8 cellular contexts compared by ENCODE assay signal in the genomic region with DNA sequence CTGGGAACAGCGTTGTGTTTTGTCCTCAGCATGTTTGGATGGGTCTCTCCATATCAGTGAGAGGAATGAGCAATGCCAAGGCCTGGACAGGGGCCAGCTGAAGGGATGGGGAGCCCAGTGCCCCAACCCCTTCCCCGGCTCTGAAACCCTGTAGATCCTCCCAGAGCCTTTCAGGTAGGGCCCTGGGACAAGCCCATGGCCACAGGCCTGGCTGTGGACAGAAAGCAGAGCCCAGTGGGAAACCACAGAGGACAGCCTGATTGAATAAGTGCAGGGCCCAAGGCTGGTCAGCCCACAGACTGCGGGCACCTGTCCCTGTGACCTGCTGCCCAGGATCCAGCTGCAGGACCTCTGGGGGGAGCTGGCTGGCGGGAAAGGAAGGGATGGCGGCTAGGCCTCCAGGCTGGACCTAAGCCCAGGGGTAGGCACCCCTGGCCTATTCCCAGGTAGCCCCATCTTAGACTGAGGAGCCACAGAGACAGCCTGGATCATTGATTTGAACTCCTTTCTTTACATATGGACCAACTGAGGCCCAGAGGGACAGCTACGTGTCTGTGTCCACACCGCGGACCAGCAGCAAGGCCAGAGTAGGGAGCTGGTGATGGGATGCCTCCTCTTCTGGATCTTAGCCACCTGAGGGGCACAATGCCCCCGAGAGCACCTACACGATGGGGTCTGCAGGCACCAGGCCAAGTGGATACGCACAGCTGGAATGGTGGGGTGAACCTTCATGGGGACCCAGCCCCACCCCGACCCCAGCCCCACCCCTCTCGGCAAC. TPM values are rescaled to one million over a fixed set of nuclear protein-coding genes. Genes with fewer than 3 reads are reported as not detected.
DNase-seq lines count a peak whose midpoint lies in the region; ATAC-seq, FAIRE-seq and TF ChIP-seq lines count a peak whose summit lies in the region.

No MANE protein-coding gene starts in this region.

- H2BK120ac ChIP-seq in IMR-90 (ENCODE audit: low read depth, low read length) = no peak overlapping the region

- H2AK9ac ChIP-seq in IMR-90 (replicated peaks; ENCODE audit: low read depth, low read length, poor library complexity) = peak overlapping the region; percentile 92

- H3K9me1 ChIP-seq in IMR-90 (ENCODE audit: insufficient read depth, low read length) = peaks cover 5% of the 10 kb centered on the region; the same call in 1 of the 2 replicates

- no peak for ATAC-seq in IMR-90 (ENCODE audit: low read depth)

- H2AFZ ChIP-seq in IMR-90 (replicated peaks; ENCODE audit: low read length, poor library complexity) = peak overlapping the region; percentile 98

- no peak for TF ChIP-seq RAD21 in IMR-90 (IDR thresholded peaks at IDR 0.05; ENCODE audit: low read length)

- dilution Hi-C loops in IMR-90 (cut with HindIII; ENCODE audit: low sequenced_read_pairs, unreplicated experiment) = no loop called here

- peak overlapping the region; percentile 75; the same call in 1 of the 2 replicates for H4K91ac ChIP-seq in IMR-90 (ENCODE audit: insufficient read depth, low read depth, low read length)

- H2BK5ac ChIP-seq in IMR-90 (ENCODE audit: low read depth, low read length, poor library complexity, severe bottlenecking) = no peak overlapping the region

- peak overlapping the region; percentile 91 for H2AK5ac ChIP-seq in IMR-90 (ENCODE audit: low read depth, low read length)

- peak overlapping the region; percentile 93; the same call in 1 of the 2 replicates for H4K5ac ChIP-seq in IMR-90 (ENCODE audit: low read depth, low read length)

- H3K9ac ChIP-seq in IMR-90 (ENCODE audit: low read depth, low read length) = peak overlapping the region; percentile 88

- H3K4ac ChIP-seq in IMR-90 (ENCODE audit: low read depth, low read length) = peak overlapping the region; percentile 87

- no peak overlapping the region for H3K56ac ChIP-seq in IMR-90 (ENCODE audit: extremely low read depth, insufficient read depth, low read length)

- H2BK15ac ChIP-seq in IMR-90 (ENCODE audit: low read depth, low read length) = peak overlapping the region; percentile 65; the same call in 1 of the 3 replicates

- no peak overlapping the region for H3K18ac ChIP-seq in IMR-90 (ENCODE audit: low read depth, low read length)

- TF ChIP-seq CTCF in A673 (conservative IDR thresholded peaks at IDR 0.05; ENCODE audit: low read depth, low read length) = no peak
- TF ChIP-seq CTCF in IMR-90 (conservative IDR thresholded peaks at IDR 0.05; ENCODE audit: low read depth, low read length) = no peak
- TF ChIP-seq CTCF in bronchial epithelial cell (IDR thresholded peaks at IDR 0.05; ENCODE audit: insufficient read depth, low read length, severe bottlenecking) = no peak

- TF ChIP-seq POLR2A in IMR-90 (IDR thresholded peaks at IDR 0.05; ENCODE audit: low read depth, low read length) = no peak

- POLR2A ChIA-PET in A673 (lab: Charles Lee; ENCODE audit: low non-redundant PET) (no interaction called here), IMR-90 (lab: Charles Lee; ENCODE audit: unreplicated experiment) (no interaction called here)

- CTCF ChIA-PET in A673 (lab: Charles Lee) = interaction anchor here (0.6 kb wide), 1 partner anchor 213 kb away, joined by 3 read pairs; no protein-coding TSS in a partner anchor
- CTCF ChIA-PET in IMR-90 (lab: Yijun Ruan, JAX) = no interaction called here

- DNase-seq in A673 (ENCODE audit: low spot score) (no peak), IMR-90 (no peak), bronchial epithelial cell (ENCODE audit: low read depth) (no peak), myocyte (ENCODE audit: low read depth) (peak; percentile 76), middle frontal gyrus (ENCODE audit: extremely low spot score, low spot score) (no peak), GF-D8 (lab: John Stamatoyannopoulos, UW) (no peak), globus pallidus (ENCODE audit: low spot score) (no peak), cerebellar nuclear complex (lab: John Stamatoyannopoulos, UW) (no peak)

- H2BK20ac ChIP-seq in IMR-90 (ENCODE audit: low read depth, low read length) = no peak overlapping the region; the same call in 1 of the 2 replicates

- no peak overlapping the region for H3K23ac ChIP-seq in IMR-90 (ENCODE audit: low read depth, low read length)

- FAIRE-seq in bronchial epithelial cell (lab: Jason Lieb, UNC) = no peak

- WGBS in IMR-90 (ENCODE audit: extremely low coverage in 2 of 2, insufficient read length in 1 of 2), 2 experiments = 75% methylated on average over 6 of the region's 13 CpGs; no CpG with 5 or more reads in 1 of the 2 experiments

- no peaks in the 10 kb centered on the region for H3K36me3 ChIP-seq in A673 (ENCODE audit: insufficient read depth, low read length, poor library complexity, severe bottlenecking)
- peaks cover 1% of the 10 kb centered on the region; the same call in 1 of the 2 replicates for H3K36me3 ChIP-seq in IMR-90 (ENCODE audit: control insufficient read depth, insufficient read depth, low read length)
- H3K36me3 ChIP-seq in bronchial epithelial cell (ENCODE audit: control insufficient read depth, insufficient read depth, low read length) = no peaks in the 10 kb centered on the region

- H3K4me3 ChIP-seq in A673 (ENCODE audit: low read depth, low read length, poor library complexity, severe bottlenecking) (peak overlapping the region; percentile 91), IMR-90 (ENCODE audit: insufficient read depth, low read depth, low read length) (peak overlapping the region; percentile 99), bronchial epithelial cell (ENCODE audit: low read depth, low read length) (peak overlapping the region; percentile 58)

- peaks cover 5% of the 10 kb centered on the region; the same call in 1 of the 2 replicates for H4K20me1 ChIP-seq in IMR-90 (ENCODE audit: insufficient read depth, low read length)

- H3K27ac ChIP-seq in A673 (ENCODE audit: low read depth, low read length, poor library complexity, severe bottlenecking) = peak overlapping the region; percentile 49
- peak overlapping the region; percentile 88; the same call in 1 of the 2 replicates for H3K27ac ChIP-seq in IMR-90 (ENCODE audit: insufficient read depth, low read length)

- H3K4me2 ChIP-seq in IMR-90 (ENCODE audit: low read depth, low read length) = peak overlapping the region; percentile 99

- H3K4me1 ChIP-seq in A673 (ENCODE audit: insufficient read depth, low read length, poor library complexity, severe bottlenecking) (peaks cover 25% of the 10 kb centered on the region), IMR-90 (ENCODE audit: control insufficient read depth, insufficient read depth, low read length) (peaks cover 27% of the 10 kb centered on the region)

- in situ Hi-C loops in IMR-90 (cut with MboI; ENCODE audit: low sequenced_read_pairs) = no loop called here

- H3K9me3 ChIP-seq in A673 (ENCODE audit: low read depth, low read length, poor library complexity, severe bottlenecking) (no peaks in the 10 kb centered on the region), IMR-90 (ENCODE audit: control insufficient read depth, insufficient read depth, low read length) (no peaks in the 10 kb centered on the region)

- no TSS peak for BruUV-seq in A673 (replicated peaks; lab: Mats Ljungman, UMichigan)
- BruUV-seq in IMR-90 (replicated peaks; lab: Mats Ljungman, UMichigan) = no TSS peak

- H3K79me1 ChIP-seq in IMR-90 (ENCODE audit: low read depth in 1 of 2, low read length in 2 of 2) = peaks cover 7 to 27% of the 10 kb centered on the region in 2 experiments; a peak in 3 of 4 replicates

- intact Hi-C loops in A673 (cut with micrococcal nuclease; ENCODE audit: unreplicated experiment) = no loop called here
- intact Hi-C loops in IMR-90 (cut with micrococcal nuclease) = no loop called here

- H4K8ac ChIP-seq in IMR-90 (ENCODE audit: low read depth in 2 of 2, low read length in 2 of 2) = peak overlapping the region; percentile 97; a peak in 2 of 4 replicates

- H3K14ac ChIP-seq in IMR-90 (replicated peaks; ENCODE audit: low read depth, low read length) = peak overlapping the region; percentile 47

- no peaks in the 10 kb centered on the region for H3K27me3 ChIP-seq in A673 (replicated peaks; ENCODE audit: insufficient read depth, low read depth, low read length, poor library complexity)
- H3K27me3 ChIP-seq in IMR-90 (ENCODE audit: control insufficient read depth, insufficient read depth, low read length) = peaks cover 10% of the 10 kb centered on the region
- no peaks in the 10 kb centered on the region for H3K27me3 ChIP-seq in bronchial epithelial cell (ENCODE audit: control insufficient read depth, insufficient read depth, low read length)

TF ChIP-seq in IMR-90, 13 proteins besides CTCF, POLR2A, EP300 and RAD21:
- TF ChIP-seq BHLHE40 (IDR thresholded peaks at IDR 0.05; ENCODE audit: low read depth, low read length) (no peak), CHD1 (IDR thresholded peaks at IDR 0.05; ENCODE audit: low read depth, low read length) (no peak), MAZ (IDR thresholded peaks at IDR 0.05; ENCODE audit: borderline replicate concordance, low read depth, low read length) (no peak)

RNA-seq across cellular contexts. Expression of a gene that starts 1.3 kb away (rescaled TPM):
- total RNA-seq in A673 (2021) = 10.1 and 10.3 TPM in 2 replicates
- total RNA-seq in IMR-90 (2012; rRNA removed) = 5.4 and 5.6 TPM in 2 replicates
- polyA plus RNA-seq in IMR-90 (2012; rRNA removed) = 8.5 and 11.4 TPM in 2 replicates
- polyA plus RNA-seq in IMR-90 (2012; cell fraction: cytosol; rRNA removed) = 20.6 and 24.3 TPM in 2 replicates
- 9.6 and 18.3 TPM in 2 replicates for polyA plus RNA-seq in IMR-90 (2012; cell fraction: nucleus; rRNA removed; ENCODE audit: low replicate concordance)
- 1.5 and 2.1 TPM in 2 replicates for total RNA-seq in bronchial epithelial cell
- 12.1 and 13.2 TPM in 2 replicates for total RNA-seq in myocyte
- 8.9 TPM for polyA plus RNA-seq in myocyte (2012)

RNA-seq across cellular contexts. Expression of a gene that starts 7.4 kb away (rescaled TPM):
- not detected in 2 replicates for total RNA-seq in A673 (2021)
- not detected in 2 replicates for total RNA-seq in IMR-90 (2012; rRNA removed)
- polyA plus RNA-seq in IMR-90 (2012; rRNA removed) = not detected in 2 replicates
- 0.02 TPM in 1 of 2 replicates, not detected in the other for polyA plus RNA-seq in IMR-90 (2012; cell fraction: cytosol; rRNA removed)
- polyA plus RNA-seq in IMR-90 (2012; cell fraction: nucleus; rRNA removed; ENCODE audit: low replicate concordance) = 0.04 TPM in 1 of 2 replicates, not detected in the other
- total RNA-seq in bronchial epithelial cell = not detected in 2 replicates
- total RNA-seq in myocyte = not detected in 2 replicates
- polyA plus RNA-seq in myocyte (2012) = 0.87 TPM

RNA-seq across cellular contexts. Expression of a gene that starts 48.8 kb away (rescaled TPM):
- total RNA-seq in A673 (2021) = 14.3 and 19.0 TPM in 2 replicates
- 20.3 and 22.0 TPM in 2 replicates for total RNA-seq in IMR-90 (2012; rRNA removed)
- polyA plus RNA-seq in IMR-90 (2012; rRNA removed) = 25.9 and 30.1 TPM in 2 replicates
- polyA plus RNA-seq in IMR-90 (2012; cell fraction: cytosol; rRNA removed) = 18.4 and 29.8 TPM in 2 replicates
- polyA plus RNA-seq in IMR-90 (2012; cell fraction: nucleus; rRNA removed; ENCODE audit: low replicate concordance) = 50.8 and 77.6 TPM in 2 replicates
- 17.6 and 23.7 TPM in 2 replicates for total RNA-seq in bronchial epithelial cell
- total RNA-seq in myocyte = 10.2 and 11.7 TPM in 2 replicates
- 30.2 TPM for polyA plus RNA-seq in myocyte (2012)
